8 cellular contexts compared by ENCODE assay signal in the genomic region with DNA sequence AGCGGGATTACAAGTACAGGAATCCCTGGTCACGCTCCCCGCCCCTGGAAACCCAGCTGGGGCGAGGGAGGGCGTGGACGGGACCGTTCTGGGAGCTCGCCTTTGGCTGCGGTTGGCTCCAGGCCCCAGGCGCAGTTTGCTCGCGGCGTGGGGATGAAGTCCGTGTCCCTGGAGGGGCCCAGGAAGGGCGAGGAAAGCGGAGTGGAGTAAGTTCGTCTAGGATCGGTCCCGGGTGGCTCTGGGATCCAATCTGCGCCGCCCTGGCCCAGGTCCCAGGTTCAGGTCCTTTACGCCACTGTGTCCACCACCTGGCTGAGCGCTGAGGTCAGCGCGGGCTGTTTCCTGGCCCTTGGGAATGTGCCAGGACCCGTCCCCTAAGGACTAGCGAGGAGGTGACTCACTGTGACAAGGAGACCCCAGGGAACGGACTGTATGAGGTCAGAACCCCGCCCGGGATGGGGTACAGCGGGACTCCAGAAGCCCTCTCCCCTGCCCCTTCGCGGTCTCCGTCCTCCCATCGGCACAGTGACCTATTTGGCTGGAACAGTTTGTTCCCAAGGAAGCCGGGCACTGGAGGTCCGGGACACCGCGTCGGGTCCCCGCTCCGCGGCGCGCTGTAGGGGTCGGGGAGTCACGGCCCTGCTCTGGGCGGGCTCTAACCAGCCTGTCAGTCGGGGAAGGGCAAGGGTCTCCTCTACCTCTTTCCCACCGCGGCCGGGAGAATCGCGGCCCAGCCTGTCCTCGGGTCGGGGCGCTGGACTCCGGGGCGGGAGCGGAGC. TPM values are rescaled to one million over a fixed set of nuclear protein-coding genes. Genes with fewer than 3 reads are reported as not detected.
DNase-seq lines count a peak whose midpoint lies in the region; ATAC-seq and TF ChIP-seq lines count a peak whose summit lies in the region.

No MANE protein-coding gene starts in this region.

- H3K4me3 ChIP-seq in Panc1 (ENCODE audit: low read depth in 2 of 2, low read length in 2 of 2) (peak overlapping the region; percentile 77 to 89), hepatocyte (peak overlapping the region; percentile 83)

- CTCF ChIA-PET in Panc1 (lab: Charles Lee): interaction anchor here (0.6 to 0.7 kb wide), 4 partner anchors 27 to 66 kb away, joined by 5 to 6 read pairs (median 5); no protein-coding TSS in a partner anchor

- no peaks in the 10 kb centered on the region; the same call in 1 of the 2 replicates for H3K36me3 ChIP-seq in Panc1 (ENCODE audit: control insufficient read depth, insufficient read depth, low read length)
- H3K36me3 ChIP-seq in hepatocyte (replicated peaks; ENCODE audit: insufficient read depth, low read depth): no peaks in the 10 kb centered on the region

- DNase-seq in NCI-H82 (lab: John Stamatoyannopoulos, UW): peak; percentile 35
- DNase-seq in NCI-H82 treated with DMSO at 0.1 percent for 48 hours (lab: John Stamatoyannopoulos, UW; ENCODE audit: unreplicated experiment): no peak
- DNase-seq in Panc1 (ENCODE audit: low read depth, low spot score): no peak
- DNase-seq in astrocyte of the hippocampus (ENCODE audit: low read depth, low spot score): peak; percentile 69
- peak; percentile 71 for DNase-seq in hepatocyte (ENCODE audit: low spot score)
- DNase-seq in sciatic nerve (ENCODE audit: low spot score): peak; percentile 86
- no peak for DNase-seq in NCI-H2227 (lab: John Stamatoyannopoulos, UW; ENCODE audit: unreplicated experiment)
- DNase-seq in NCI-H524 treated with DMSO at 0.1 percent for 48 hours (lab: John Stamatoyannopoulos, UW): no peak

- H3K4me2 ChIP-seq in hepatocyte: peak overlapping the region; percentile 80

- intact Hi-C loops in Panc1 (cut with micrococcal nuclease; ENCODE audit: unreplicated experiment) (loop anchor here (2.0 kb wide), 1 partner anchor 56 kb away; no protein-coding TSS in a partner anchor), sciatic nerve (cut with DNase I) (no loop called here)

- ATAC-seq in Panc1 (peak; percentile 55), sciatic nerve (peak; percentile 52)

- peak overlapping the region; percentile 9 for H2AFZ ChIP-seq in hepatocyte

- no peaks in the 10 kb centered on the region for H3K9me2 ChIP-seq in hepatocyte (replicated peaks; ENCODE audit: insufficient read depth)

- H3K27me3 ChIP-seq in Panc1 (ENCODE audit: control insufficient read depth, insufficient read depth, low read length) (no peaks in the 10 kb centered on the region), hepatocyte (no peaks in the 10 kb centered on the region)

- H3K79me2 ChIP-seq in hepatocyte: peaks cover 49% of the 10 kb centered on the region

- POLR2A ChIA-PET in Panc1 (lab: Charles Lee): interaction anchor here (0.7 to 1.0 kb wide), 3 partner anchors 32 to 64 kb away, joined by 3 to 13 read pairs (median 3); no protein-coding TSS in a partner anchor

- H3K9me3 ChIP-seq in Panc1 (ENCODE audit: control insufficient read depth, insufficient read depth, low read depth, low read length) (no peaks in the 10 kb centered on the region), hepatocyte (ENCODE audit: low read depth) (no peaks in the 10 kb centered on the region)

- H3K4me1 ChIP-seq in Panc1 (ENCODE audit: control insufficient read depth, insufficient read depth, low read length) (peaks cover 41% of the 10 kb centered on the region), hepatocyte (ENCODE audit: insufficient read depth) (peaks cover 38% of the 10 kb centered on the region)

- H3K27ac ChIP-seq in Panc1 (ENCODE audit: low read length) (peak overlapping the region; percentile 73), hepatocyte (peak overlapping the region; percentile 94)

- TF ChIP-seq CTCF in Panc1 (IDR thresholded peaks at IDR 0.05): no peak
- no peak for TF ChIP-seq CTCF in hepatocyte (IDR thresholded peaks at IDR 0.05; ENCODE audit: poor library complexity)

- peaks cover 47% of the 10 kb centered on the region for H4K20me1 ChIP-seq in hepatocyte (ENCODE audit: insufficient read depth, poor library complexity, severe bottlenecking)

- under 1% methylated on average over 55 of the region's 60 CpGs for WGBS in hepatocyte (ENCODE audit: low lambda C conversion rate, missing lambda C conversion rate)

- in situ Hi-C loops in Panc1 (cut with HindIII; ENCODE audit: low pct_unique_long_range_greater_than_20kb, low sequenced_read_pairs): no loop called here

- no TSS peak for BruUV-seq in Panc1 (replicated peaks; lab: Mats Ljungman, UMichigan)

RNA-seq across cellular contexts. Expression of a gene that starts 0.7 kb away (rescaled TPM):
- total RNA-seq in Panc1 (2021; ENCODE audit: unreplicated experiment) (46.2 TPM), hepatocyte (246 TPM in 2 replicates), sciatic nerve (142 TPM)
- 52.2 TPM for polyA plus RNA-seq in Panc1 (2012; ENCODE audit: insufficient read length)
- 318 and 344 TPM in 2 replicates for polyA plus RNA-seq in hepatocyte

RNA-seq across cellular contexts. Expression of a gene that starts 18.4 kb away (rescaled TPM):
- not detected for total RNA-seq in Panc1 (2021; ENCODE audit: unreplicated experiment)
- polyA plus RNA-seq in Panc1 (2012; ENCODE audit: insufficient read length): not detected
- not detected in 2 replicates for total RNA-seq in hepatocyte
- polyA plus RNA-seq in hepatocyte: not detected in 2 replicates
- total RNA-seq in sciatic nerve: 0.27 TPM

Comparison
In these comparisons a context has a peak if more than half of its experiments do, and no peak if none do; other contexts are left out.
1. DNase-seq: peak in NCI-H82 (single experiment), astrocyte of the hippocampus (single experiment), hepatocyte (single experiment) and sciatic nerve (single experiment); none in NCI-H82 treated with DMSO at 0.1 percent for 48 hours (single experiment), Panc1 (single experiment), NCI-H2227 (single experiment) and NCI-H524 treated with DMSO at 0.1 percent for 48 hours (single experiment).